20 cellular contexts compared by ENCODE assay signal in genomic region chr12:92164712-92165111, GRCh38.
"Had no signal": no experiment of that assay in that cellular context is flagged by ENCODE, and none has a peak within 500 bp of the region (broad histone marks: within the 10 kb centered on the region; RNA-seq: fewer than 3 reads in every experiment).

No MANE protein-coding gene starts in this region.

- DNase-seq: effector memory CD8-positive, alpha-beta T cell; esophagus squamous epithelium; foreskin fibroblast; immature natural killer cell; left lung; lower lobe of right lung; occipital lobe; pancreas; right cardiac atrium; small intestine; stimulated activated CD4-positive, alpha-beta T cell treated with anti-CD3 and anti-CD28 coated beads, Interleukin-12 subunit alpha, Interleukin-12 subunit beta, amount 100 ng/mL, for 4 hours; tibial artery; upper lobe of left lung; uterus had no signal

- H3K27ac ChIP-seq: esophagus squamous epithelium, left lung, lower lobe of right lung, pancreas, tibial artery, upper lobe of left lung, uterus had no signal

- H3K4me3 Mint-ChIP-seq: dendritic cell treated with granulocyte-macrophage colony-stimulating factor and Interleukin-4, amounts not matched to agents 40 ng/mL and 50 ng/mL, for 4 days; effector memory CD8-positive, alpha-beta T cell; immature natural killer cell; memory B cell; mesothelial cell of epicardium; natural killer cell treated with Interleukin-12 subunit alpha and Interleukin-12 subunit beta and Interleukin-15 and Interleukin-18, amount 100 ng/mL, for 72 hours; stimulated activated naive CD8-positive, alpha-beta T cell treated with anti-CD3 and anti-CD28 coated beads, Interleukin-15, Interleukin-2, amounts not matched to agents 100 ng/mL and 50 ng/mL, for 24 hours had no signal

- H3K4me3 ChIP-seq: esophagus squamous epithelium, left lung, lower lobe of right lung, pancreas, tibial artery, upper lobe of left lung, uterus had no signal

- H3K27me3 Mint-ChIP-seq: memory B cell; progenitor cell of endocrine pancreas; stimulated activated naive CD8-positive, alpha-beta T cell treated with anti-CD3 and anti-CD28 coated beads, Interleukin-15, Interleukin-2, amounts not matched to agents 100 ng/mL and 50 ng/mL, for 24 hours had no signal

- H3K36me3 Mint-ChIP-seq: mesothelial cell of epicardium; natural killer cell treated with Interleukin-12 subunit alpha and Interleukin-12 subunit beta and Interleukin-15 and Interleukin-18, amount 100 ng/mL, for 72 hours had no signal

- H3K9me3 Mint-ChIP-seq: dendritic cell treated with granulocyte-macrophage colony-stimulating factor and Interleukin-4, amounts not matched to agents 40 ng/mL and 50 ng/mL, for 4 days; effector memory CD8-positive, alpha-beta T cell; immature natural killer cell; memory B cell; mesothelial cell of epicardium; natural killer cell treated with Interleukin-12 subunit alpha and Interleukin-12 subunit beta and Interleukin-15 and Interleukin-18, amount 100 ng/mL, for 72 hours; stimulated activated naive CD8-positive, alpha-beta T cell treated with anti-CD3 and anti-CD28 coated beads, Interleukin-15, Interleukin-2, amounts not matched to agents 100 ng/mL and 50 ng/mL, for 24 hours had no signal

- H3K27me3 ChIP-seq: esophagus squamous epithelium, left lung, pancreas, tibial artery, upper lobe of left lung, uterus had no signal

- H3K36me3 ChIP-seq: esophagus squamous epithelium, left lung, lower lobe of right lung, pancreas, tibial artery, upper lobe of left lung, uterus had no signal

- H3K27ac Mint-ChIP-seq: dendritic cell treated with granulocyte-macrophage colony-stimulating factor and Interleukin-4, amounts not matched to agents 40 ng/mL and 50 ng/mL, for 4 days; effector memory CD8-positive, alpha-beta T cell; mesothelial cell of epicardium; natural killer cell treated with Interleukin-12 subunit alpha and Interleukin-12 subunit beta and Interleukin-15 and Interleukin-18, amount 100 ng/mL, for 72 hours; progenitor cell of endocrine pancreas; stimulated activated naive CD8-positive, alpha-beta T cell treated with anti-CD3 and anti-CD28 coated beads, Interleukin-15, Interleukin-2, amounts not matched to agents 100 ng/mL and 50 ng/mL, for 24 hours had no signal

- H3K9me3 ChIP-seq: esophagus squamous epithelium, left lung, lower lobe of right lung, pancreas, tibial artery, upper lobe of left lung, uterus had no signal

- H3K4me1 ChIP-seq: pancreas, tibial artery, uterus had no signal
